ENCODE assay signal across 8 cellular contexts in the genomic region with DNA sequence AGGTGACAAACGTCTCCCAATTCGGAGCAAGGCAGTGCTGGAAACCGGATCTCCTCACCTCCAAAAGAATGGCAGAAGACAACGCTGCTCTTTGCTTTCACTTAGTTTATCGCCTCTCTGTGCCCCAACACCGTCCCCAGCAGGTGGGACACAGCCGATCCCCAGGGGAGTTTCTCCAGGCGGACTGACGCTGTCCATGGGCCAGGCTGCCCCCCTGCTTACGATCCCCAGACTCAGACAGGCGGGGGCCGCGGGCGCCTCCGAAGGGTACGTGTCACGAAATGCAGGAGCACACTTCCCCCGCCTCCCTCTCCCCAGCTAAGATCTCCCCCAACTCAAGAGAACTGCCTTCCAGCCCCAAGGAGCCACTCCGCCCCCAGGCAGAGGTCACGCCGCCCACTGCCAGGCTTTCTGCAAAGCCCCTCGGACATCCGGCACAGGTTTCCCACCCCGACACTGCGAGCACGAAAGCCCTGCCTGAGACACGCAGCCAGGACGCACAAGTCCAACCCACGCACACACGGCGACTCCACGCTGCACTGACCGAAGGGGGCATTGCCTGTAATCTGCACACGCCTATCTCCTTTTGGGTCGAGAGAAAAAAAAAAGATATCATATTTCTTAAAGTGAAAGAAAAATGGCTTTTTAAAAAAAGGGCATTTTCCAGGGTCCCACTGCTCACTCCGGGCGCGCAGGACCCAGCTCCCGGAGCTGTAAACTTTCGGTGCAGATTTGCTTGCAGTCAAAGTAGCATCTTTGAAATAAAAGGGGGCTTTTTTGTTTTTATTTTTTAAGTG. TPM values are rescaled to one million over a fixed set of nuclear protein-coding genes. Genes with fewer than 3 reads are reported as not detected.
DNase-seq lines count a peak whose midpoint lies in the region; ATAC-seq and TF ChIP-seq lines count a peak whose summit lies in the region.

No MANE protein-coding gene starts in this region.

- H4K91ac ChIP-seq in IMR-90 (ENCODE audit: insufficient read depth, low read depth, low read length): no peak overlapping the region; the same call in 1 of the 2 replicates

- intact Hi-C loops in IMR-90 (cut with micrococcal nuclease): loop anchor here (1.0 to 5.0 kb wide), 3 partner anchors 127 to 563 kb away; no protein-coding TSS in a partner anchor

- peaks cover 21% of the 10 kb centered on the region for H3K4me1 Mint-ChIP-seq in activated T-cell treated with anti-CD3 and anti-CD28 coated beads, Interleukin-2, amount 50 U/mL, for 4 hours (ENCODE audit: low read depth)
- H3K4me1 Mint-ChIP-seq in WTC11: peaks cover 51% of the 10 kb centered on the region
- H3K4me1 Mint-ChIP-seq in nephron: peaks cover 33% of the 10 kb centered on the region

- H3K9me3 Mint-ChIP-seq in activated T-cell treated with anti-CD3 and anti-CD28 coated beads, Interleukin-2, amount 50 U/mL, for 4 hours: no peaks in the 10 kb centered on the region
- H3K9me3 Mint-ChIP-seq in WTC11: no peaks in the 10 kb centered on the region
- no peaks in the 10 kb centered on the region for H3K9me3 Mint-ChIP-seq in nephron

- no TSS peak for BruUV-seq in IMR-90 (replicated peaks; lab: Mats Ljungman, UMichigan)

- CTCF ChIA-PET in IMR-90 (lab: Yijun Ruan, JAX): interaction anchor here (0.6 to 0.7 kb wide), 2 partner anchors 167 to 217 kb away, joined by 4 read pairs; no protein-coding TSS in a partner anchor
- CTCF ChIA-PET in WTC11 (lab: Charles Lee): no interaction called here

- peak overlapping the region; percentile 73; the same call in 1 of the 2 replicates for H4K5ac ChIP-seq in IMR-90 (ENCODE audit: low read depth, low read length)

- H3K4me3 Mint-ChIP-seq in activated T-cell treated with anti-CD3 and anti-CD28 coated beads, Interleukin-2, amount 50 U/mL, for 4 hours: no peak overlapping the region
- H3K4me3 Mint-ChIP-seq in WTC11 (no peak overlapping the region), nephron (no peak overlapping the region)

- H3K27ac ChIP-seq in IMR-90 (ENCODE audit: insufficient read depth, low read length): peak overlapping the region; percentile 84
- H3K27ac ChIP-seq in foreskin keratinocyte: peak overlapping the region; percentile 65

- peak overlapping the region; percentile 47 for H2BK120ac ChIP-seq in IMR-90 (ENCODE audit: low read depth, low read length)

- no peak overlapping the region for H2BK15ac ChIP-seq in IMR-90 (ENCODE audit: low read depth, low read length)

- H3K27ac Mint-ChIP-seq in WTC11: no peak overlapping the region
- H3K27ac Mint-ChIP-seq in nephron: no peak overlapping the region

- peak overlapping the region; percentile 63 for H2AK5ac ChIP-seq in IMR-90 (ENCODE audit: low read depth, low read length)

- peak overlapping the region; percentile 88 for H2AK9ac ChIP-seq in IMR-90 (replicated peaks; ENCODE audit: low read depth, low read length, poor library complexity)

- H3K79me1 ChIP-seq in IMR-90 (ENCODE audit: low read depth in 1 of 2, low read length in 2 of 2): peaks cover 0 to 23% of the 10 kb centered on the region in 2 experiments; a peak in 2 of 4 replicates

- peak overlapping the region; percentile 62 for H3K4ac ChIP-seq in IMR-90 (ENCODE audit: low read depth, low read length)

- 0% methylated on average over 15 of the region's 40 CpGs; no CpG with 5 or more reads in 1 of the 2 experiments for WGBS in IMR-90 (ENCODE audit: extremely low coverage in 2 of 2, insufficient read length in 1 of 2), 2 experiments

- H3K23ac ChIP-seq in IMR-90 (ENCODE audit: low read depth, low read length): peak overlapping the region; percentile 91

- no peak for ATAC-seq in activated T-cell treated with anti-CD3 and anti-CD28 coated beads, Interleukin-2, amount 50 U/mL, for 4 hours
- ATAC-seq in IMR-90 (ENCODE audit: low read depth) (peak; percentile 27), WTC11 (peak; percentile 3), foreskin keratinocyte (peak; percentile 16), GM21786 (IDR thresholded peaks at IDR 0.05; ENCODE audit: unreplicated experiment) (no peak), HG03565 (IDR thresholded peaks at IDR 0.05; ENCODE audit: unreplicated experiment) (no peak)

- H3K27me3 Mint-ChIP-seq in activated T-cell treated with anti-CD3 and anti-CD28 coated beads, Interleukin-2, amount 50 U/mL, for 4 hours (ENCODE audit: low read depth): peaks cover 38% of the 10 kb centered on the region
- H3K27me3 Mint-ChIP-seq in WTC11 (ENCODE audit: low read depth): peaks cover 5% of the 10 kb centered on the region
- no peaks in the 10 kb centered on the region for H3K27me3 Mint-ChIP-seq in nephron (ENCODE audit: low read depth)

- dilution Hi-C loops in IMR-90 (cut with HindIII; ENCODE audit: low sequenced_read_pairs, unreplicated experiment): no loop called here

- no peaks in the 10 kb centered on the region for H3K27me3 ChIP-seq in IMR-90 (ENCODE audit: control insufficient read depth, insufficient read depth, low read length)
- no peaks in the 10 kb centered on the region for H3K27me3 ChIP-seq in foreskin keratinocyte

- H3K4me1 ChIP-seq in IMR-90 (ENCODE audit: control insufficient read depth, insufficient read depth, low read length): peaks cover 12% of the 10 kb centered on the region
- H3K4me1 ChIP-seq in foreskin keratinocyte: peaks cover 21% of the 10 kb centered on the region

- in situ Hi-C loops in IMR-90 (cut with MboI; ENCODE audit: low sequenced_read_pairs): loop anchor here (10.0 to 25.0 kb wide), 4 partner anchors 124 to 927 kb away; a partner anchor contains a TSS

- TF ChIP-seq POLR2A in IMR-90 (IDR thresholded peaks at IDR 0.05; ENCODE audit: low read depth, low read length): peak; percentile 86

- TF ChIP-seq RAD21 in IMR-90 (IDR thresholded peaks at IDR 0.05; ENCODE audit: low read length): peak; percentile 32

- TF ChIP-seq CTCF in IMR-90 (conservative IDR thresholded peaks at IDR 0.05; ENCODE audit: low read depth, low read length): peak; percentile 30
- TF ChIP-seq CTCF in WTC11 (IDR thresholded peaks at IDR 0.05): no peak
- peak; percentile 31 for TF ChIP-seq CTCF in foreskin keratinocyte (conservative IDR thresholded peaks at IDR 0.05)
- peak in 2 of 3 experiments; percentile 12 to 22 for TF ChIP-seq CTCF in nephron (IDR thresholded peaks at IDR 0.05; ENCODE audit: unreplicated experiment in 3 of 3)

- H3K56ac ChIP-seq in IMR-90 (ENCODE audit: extremely low read depth, insufficient read depth, low read length): peak overlapping the region; percentile 97

- peak overlapping the region; percentile 88 for H3K4me3 ChIP-seq in IMR-90 (ENCODE audit: insufficient read depth, low read depth, low read length)

- peaks cover 11% of the 10 kb centered on the region for H3K36me3 ChIP-seq in IMR-90 (ENCODE audit: control insufficient read depth, insufficient read depth, low read length)

- peak overlapping the region; percentile 88 for H3K18ac ChIP-seq in IMR-90 (ENCODE audit: low read depth, low read length)

- H3K36me3 Mint-ChIP-seq in activated T-cell treated with anti-CD3 and anti-CD28 coated beads, Interleukin-2, amount 50 U/mL, for 4 hours (ENCODE audit: insufficient read depth): no peaks in the 10 kb centered on the region
- H3K36me3 Mint-ChIP-seq in WTC11 (peaks cover 42% of the 10 kb centered on the region), nephron (ENCODE audit: low read depth) (peaks cover 26% of the 10 kb centered on the region)

- POLR2A ChIA-PET in IMR-90 (lab: Charles Lee; ENCODE audit: unreplicated experiment): interaction anchor here (1.5 kb wide), 1 partner anchor 402 kb away, joined by 4 read pairs; no protein-coding TSS in a partner anchor
- POLR2A ChIA-PET in WTC11 (lab: Charles Lee): interaction anchor here (0.7 to 1.9 kb wide), 3 partner anchors 10 to 557 kb away, joined by 3 to 5 read pairs (median 5); no protein-coding TSS in a partner anchor

- DNase-seq in activated T-cell treated with anti-CD3 and anti-CD28 coated beads for 48 hours (ENCODE audit: low read depth) (peak; percentile 3), IMR-90 (peak; percentile 88), WTC11 (ENCODE audit: low spot score) (peak; percentile 72), foreskin keratinocyte (peak in 1 of 2 donors; percentile 55)
- DNase-seq in activated T-cell treated with anti-CD3 and anti-CD28 coated beads, Interleukin-2, amount 50 U/mL, for 4 hours: no peak

- H3K9me3 ChIP-seq in IMR-90 (ENCODE audit: control insufficient read depth, insufficient read depth, low read length): no peaks in the 10 kb centered on the region

- H2BK20ac ChIP-seq in IMR-90 (ENCODE audit: low read depth, low read length): no peak overlapping the region

- peak overlapping the region; percentile 99 for H3K9ac ChIP-seq in IMR-90 (ENCODE audit: low read depth, low read length)

- peaks cover 55% of the 10 kb centered on the region for H4K20me1 ChIP-seq in IMR-90 (ENCODE audit: insufficient read depth, low read length)

- peak overlapping the region; percentile 92 for H3K14ac ChIP-seq in IMR-90 (replicated peaks; ENCODE audit: low read depth, low read length)

- peak overlapping the region; percentile 87 for H3K4me2 ChIP-seq in IMR-90 (ENCODE audit: low read depth, low read length)

- H2BK5ac ChIP-seq in IMR-90 (ENCODE audit: low read depth, low read length, poor library complexity, severe bottlenecking): peak overlapping the region; percentile 91

- peak overlapping the region; percentile 49 to 76; a peak in 3 of 4 replicates for H4K8ac ChIP-seq in IMR-90 (ENCODE audit: low read depth in 2 of 2, low read length in 2 of 2)

- H3K9me1 ChIP-seq in IMR-90 (ENCODE audit: insufficient read depth, low read length): peaks cover 11% of the 10 kb centered on the region

- peak overlapping the region; percentile 87 for H2AFZ ChIP-seq in IMR-90 (replicated peaks; ENCODE audit: low read length, poor library complexity)

TF ChIP-seq in WTC11, 78 proteins besides CTCF, POLR2A, EP300 and RAD21 (continues in another document):
- 0 out of 2 replicates have a peak, but pooled peaks have one; percentile 24 for TF ChIP-seq JUN (CRISPR knock-in tag; IDR thresholded peaks at IDR 0.05)

RNA-seq across cellular contexts. Expression of a gene that starts 1.9 kb away (rescaled TPM):
- 1 to 10 TPM in 1 of 3 donors, under 1 TPM in 2; 0.33 to 1.8 (median 0.33) TPM for total RNA-seq in activated T-cell treated with anti-CD3 and anti-CD28 coated beads, Interleukin-2, amount 50 U/mL, for 4 hours
- total RNA-seq in IMR-90 (2012; rRNA removed) (21.1 and 26.4 TPM in 2 replicates), WTC11 (2021) (44.3 to 63.2 TPM (median 47.4 TPM) in 3 replicates), foreskin keratinocyte (11.5 and 14.1 TPM in 2 replicates)
- polyA plus RNA-seq in IMR-90 (2012; rRNA removed) (47.9 and 53.9 TPM in 2 replicates), foreskin keratinocyte (7.1 and 10.5 TPM in 2 replicates)
- polyA plus RNA-seq in IMR-90 (2012; cell fraction: cytosol; rRNA removed): 35.5 and 39.0 TPM in 2 replicates
- 63.3 and 76.1 TPM in 2 replicates for polyA plus RNA-seq in IMR-90 (2012; cell fraction: nucleus; rRNA removed; ENCODE audit: low replicate concordance)

Comparison
In these comparisons a context has a peak if more than half of its experiments do, and no peak if none do; other contexts are left out.
1. ATAC-seq: peak in IMR-90 (single experiment), WTC11 (single experiment) and foreskin keratinocyte (single experiment); none in activated T-cell treated with anti-CD3 and anti-CD28 coated beads, Interleukin-2, amount 50 U/mL, for 4 hours (0 of 2), GM21786 (single experiment) and HG03565 (single experiment).